Comparison of ENCODE assay signal across 8 cellular contexts in genomic region chr4:153465145-153465544, GRCh38. TPM values are rescaled to one million over a fixed set of nuclear protein-coding genes. Genes with fewer than 3 reads are reported as not detected.
DNase-seq lines count a peak whose midpoint lies in the region; ATAC-seq and TF ChIP-seq lines count a peak whose summit lies in the region.

No MANE protein-coding gene starts in this region.

- H3K4me1 ChIP-seq in CD4-positive, alpha-beta memory T cell (ENCODE audit: insufficient read depth, low read length): peaks cover 25% of the 10 kb centered on the region
- H3K4me1 ChIP-seq in Loucy (ENCODE audit: insufficient read depth, low read length, poor library complexity, severe bottlenecking): peaks cover 39% of the 10 kb centered on the region
- peaks cover 12 to 15% of the 10 kb centered on the region in 2 donors for H3K4me1 ChIP-seq in duodenal mucosa (ENCODE audit: control insufficient read depth in 1 of 2, insufficient read depth in 2 of 2, low read length in 2 of 2)
- H3K4me1 ChIP-seq in neuron (ENCODE audit: insufficient read depth, low read length): peaks cover 23% of the 10 kb centered on the region

- H3K27me3 Mint-ChIP-seq in CD4-positive, alpha-beta memory T cell: no peaks in the 10 kb centered on the region

- no peak for DNase-seq in CD4-positive, alpha-beta memory T cell
- no peak for DNase-seq in NCI-H345 (lab: John Stamatoyannopoulos, UW)
- no peak for DNase-seq in stimulated activated CD4-positive, alpha-beta T cell treated with anti-CD3 and anti-CD28 coated beads, Interleukin-4, amount 100 ng/mL, for 4 hours
- DNase-seq in NCI-H146 treated with DMSO at 0.1 percent for 48 hours (lab: John Stamatoyannopoulos, UW; ENCODE audit: unreplicated experiment): no peak

- intact Hi-C loops in CD4-positive, alpha-beta memory T cell (cut with micrococcal nuclease): no loop called here

- H3K4me3 Mint-ChIP-seq in CD4-positive, alpha-beta memory T cell: peak overlapping the region; percentile 84 to 99 (median 90)

- peak overlapping the region; percentile 91 for H3K9ac ChIP-seq in Loucy (ENCODE audit: low read depth, low read length, poor library complexity, severe bottlenecking)
- peak overlapping the region in 1 of 2 donors; percentile 31 for H3K9ac ChIP-seq in duodenal mucosa (ENCODE audit: low read depth in 1 of 2, low read length in 2 of 2)

- H3K9me3 Mint-ChIP-seq in CD4-positive, alpha-beta memory T cell: no peaks in the 10 kb centered on the region

- no peaks in the 10 kb centered on the region for H3K36me3 ChIP-seq in CD4-positive, alpha-beta memory T cell (ENCODE audit: insufficient read depth, low read length)
- H3K36me3 ChIP-seq in Loucy (ENCODE audit: insufficient read depth, low read length) (no peaks in the 10 kb centered on the region), duodenal mucosa (ENCODE audit: control insufficient read depth in 1 of 2, insufficient read depth in 2 of 2, low read length in 2 of 2) (no peaks in the 10 kb centered on the region), neuron (ENCODE audit: insufficient read depth, low read length) (peaks cover 2% of the 10 kb centered on the region)

- H3K4me1 Mint-ChIP-seq in CD4-positive, alpha-beta memory T cell: peaks cover 20 to 48% (median 25%) of the 10 kb centered on the region in 4 donors

- H3K27ac Mint-ChIP-seq in CD4-positive, alpha-beta memory T cell: peak overlapping the region; percentile 66 to 96 (median 94)

- peak overlapping the region in 1 of 2 donors; percentile 56 for H3K4me3 ChIP-seq in CD4-positive, alpha-beta memory T cell (ENCODE audit: low read length in 2 of 2)
- peak overlapping the region; percentile 73 for H3K4me3 ChIP-seq in Loucy (ENCODE audit: low read length, poor library complexity, severe bottlenecking)
- H3K4me3 ChIP-seq in duodenal mucosa (ENCODE audit: low read depth in 1 of 2, low read length in 2 of 2): peak overlapping the region; percentile 61 to 79
- peak overlapping the region; percentile 63 for H3K4me3 ChIP-seq in neuron (ENCODE audit: low read length)

- H2AFZ ChIP-seq in Loucy (ENCODE audit: low read length): peak overlapping the region; percentile 21; the same call in 1 of the 2 replicates
- peak overlapping the region; percentile 83 for H2AFZ ChIP-seq in neuron (ENCODE audit: low read depth, low read length)

- no peak for TF ChIP-seq CTCF in Loucy (conservative IDR thresholded peaks at IDR 0.05; ENCODE audit: low read length)

- no peaks in the 10 kb centered on the region for H3K9me3 ChIP-seq in CD4-positive, alpha-beta memory T cell (ENCODE audit: control insufficient read depth in 1 of 2, low read length in 2 of 2)
- H3K9me3 ChIP-seq in Loucy (ENCODE audit: insufficient read depth, low read depth, low read length) (no peaks in the 10 kb centered on the region; the same call in 1 of the 2 replicates), duodenal mucosa (ENCODE audit: control insufficient read depth in 1 of 2, low read length in 2 of 2) (no peaks in the 10 kb centered on the region), neuron (ENCODE audit: low read length) (no peaks in the 10 kb centered on the region)

- ATAC-seq in GM21737 (IDR thresholded peaks at IDR 0.05; ENCODE audit: unreplicated experiment): no peak

- H3K27me3 ChIP-seq in CD4-positive, alpha-beta memory T cell (ENCODE audit: insufficient read depth, low read length): no peaks in the 10 kb centered on the region
- H3K27me3 ChIP-seq in Loucy (ENCODE audit: insufficient read depth, low read length, poor library complexity, severe bottlenecking) (no peaks in the 10 kb centered on the region), duodenal mucosa (ENCODE audit: control insufficient read depth in 1 of 2, insufficient read depth in 2 of 2, low read length in 2 of 2) (no peaks in the 10 kb centered on the region), neuron (ENCODE audit: insufficient read depth, low read length) (no peaks in the 10 kb centered on the region)

- H3K79me2 ChIP-seq in Loucy (ENCODE audit: insufficient read depth, low read length): peaks cover 48% of the 10 kb centered on the region

- H3K4me2 ChIP-seq in Loucy (ENCODE audit: low read depth, low read length, poor library complexity, severe bottlenecking): peak overlapping the region; percentile 79

- H3F3A ChIP-seq in Loucy (ENCODE audit: low read depth): peaks cover 6% of the 10 kb centered on the region; the same call in 1 of the 2 replicates

- H4K20me1 ChIP-seq in Loucy (ENCODE audit: insufficient read depth, low read length, poor library complexity, severe bottlenecking): peaks cover 31% of the 10 kb centered on the region

- CTCF ChIA-PET in CD4-positive, alpha-beta memory T cell (lab: Charles Lee; ENCODE audit: partially characterized antibody): interaction anchor here (0.9 to 8.3 kb wide), 23 partner anchors 10 to 178 kb away, joined by 3 to 100 read pairs (median 9); no protein-coding TSS in a partner anchor

- H3K9me2 ChIP-seq in Loucy (replicated peaks; ENCODE audit: low read depth, low read length): no peaks in the 10 kb centered on the region

- peak overlapping the region; percentile 56 for H3K27ac ChIP-seq in CD4-positive, alpha-beta memory T cell (ENCODE audit: low read depth, low read length)
- no peak overlapping the region for H3K27ac ChIP-seq in duodenal mucosa (ENCODE audit: low read depth, low read length)

- POLR2A ChIA-PET in CD4-positive, alpha-beta memory T cell (lab: Charles Lee; ENCODE audit: partially characterized antibody): interaction anchor here (0.7 to 20.6 kb wide), 24 partner anchors 10 to 119 kb away, joined by 3 to 546 read pairs (median 11); no protein-coding TSS in a partner anchor

- H3K36me3 Mint-ChIP-seq in CD4-positive, alpha-beta memory T cell: peaks cover 0 to 24% of the 10 kb centered on the region in 2 donors

RNA-seq across cellular contexts. Expression of gene TMEM131L, which starts 1.0 kb away (rescaled TPM):
- 10 to 100 TPM; 62.5 to 65.6 TPM for total RNA-seq in CD4-positive, alpha-beta memory T cell
- polyA plus RNA-seq in CD4-positive, alpha-beta memory T cell: 10 to 100 TPM; 20.8 to 43.8 TPM
